ENCODE assay signal across 9 cellular contexts in genomic region chr15:86915811-86916331, GRCh38.
DNase-seq lines count a peak whose midpoint lies in the region; ATAC-seq, FAIRE-seq and TF ChIP-seq lines count a peak whose summit lies in the region.
"Had no signal": no experiment of that assay in that cellular context is flagged by ENCODE, and none has a peak within 500 bp of the region (broad histone marks: within the 10 kb centered on the region; RNA-seq: fewer than 3 reads in every experiment).

No MANE protein-coding gene starts in this region.

- H3K27me3 ChIP-seq in BJ (ENCODE audit: control insufficient read depth, insufficient read depth, low read length) (no peaks in the 10 kb centered on the region), ascending aorta (no peaks in the 10 kb centered on the region)

- CTCF ChIA-PET in BJ (lab: Yijun Ruan, JAX) = interaction anchor here (0.7 to 1.5 kb wide), 2 partner anchors 1329 to 1332 kb away, joined by 4 to 6 read pairs; no protein-coding TSS in a partner anchor

- H3K36me3 ChIP-seq in BJ (ENCODE audit: control insufficient read depth, insufficient read depth, low read length) (no peaks in the 10 kb centered on the region), ascending aorta (no peaks in the 10 kb centered on the region)

- no peak overlapping the region for H3K27ac ChIP-seq in ascending aorta

- ATAC-seq in activated T-cell treated with anti-CD3 and anti-CD28 coated beads, Interleukin-2, amount 50 U/mL, for 4 hours = no peak
- no peak for ATAC-seq in HG02623 (IDR thresholded peaks at IDR 0.05; ENCODE audit: unreplicated experiment)

- no peaks in the 10 kb centered on the region for H3K4me1 ChIP-seq in ascending aorta

- H3K4me1 Mint-ChIP-seq in activated T-cell treated with anti-CD3 and anti-CD28 coated beads, Interleukin-2, amount 50 U/mL, for 4 hours (ENCODE audit: low read depth) = no peaks in the 10 kb centered on the region

- H3K27me3 Mint-ChIP-seq in activated T-cell treated with anti-CD3 and anti-CD28 coated beads, Interleukin-2, amount 50 U/mL, for 4 hours (ENCODE audit: low read depth) = peaks cover 4% of the 10 kb centered on the region

- H3K9me3 ChIP-seq in ascending aorta = no peaks in the 10 kb centered on the region

- no peak for DNase-seq in BJ (ENCODE audit: low read depth)
- peak; percentile 14 for DNase-seq in HTR-8/SVneo (ENCODE audit: insufficient read length, low spot score)
- peak; percentile 26 for DNase-seq in SHP77 treated with DMSO at 0.1 percent for 48 hours (lab: John Stamatoyannopoulos, UW)
- DNase-seq in fibroblast of villous mesenchyme (ENCODE audit: low read depth) = peak; percentile 52
- DNase-seq in posterior cingulate gyrus = peak in 8 of 10 donors; percentile 13 to 86 (median 40)
- DNase-seq in activated T-cell treated with anti-CD3 and anti-CD28 coated beads, Interleukin-2, amount 50 U/mL, for 4 hours = no peak
- DNase-seq in ascending aorta (ENCODE audit: low spot score in 2 of 2) = no peak

- H3K36me3 Mint-ChIP-seq in activated T-cell treated with anti-CD3 and anti-CD28 coated beads, Interleukin-2, amount 50 U/mL, for 4 hours (ENCODE audit: insufficient read depth) = no peaks in the 10 kb centered on the region

- intact Hi-C loops in posterior cingulate gyrus (cut with DNase I) (loop anchor here (2.0 to 5.0 kb wide), 2 partner anchors 689 to 1331 kb away; no protein-coding TSS in a partner anchor), ascending aorta (cut with DNase I) (loop anchor here (5.0 kb wide), 1 partner anchor 1541 kb away; no protein-coding TSS in a partner anchor)

- H3K4me3 ChIP-seq in BJ (ENCODE audit: low read depth, low read length) = no peak overlapping the region
- no peak overlapping the region for H3K4me3 ChIP-seq in fibroblast of villous mesenchyme (ENCODE audit: low read depth, low read length)
- no peak overlapping the region for H3K4me3 ChIP-seq in ascending aorta

- no peak for FAIRE-seq in HTR-8/SVneo (lab: Jason Lieb, UNC)
- FAIRE-seq: endothelial cell of umbilical vein had no signal

- no peak overlapping the region for H3K4me3 Mint-ChIP-seq in activated T-cell treated with anti-CD3 and anti-CD28 coated beads, Interleukin-2, amount 50 U/mL, for 4 hours

- H3K9me3 Mint-ChIP-seq in activated T-cell treated with anti-CD3 and anti-CD28 coated beads, Interleukin-2, amount 50 U/mL, for 4 hours = no peaks in the 10 kb centered on the region

- POLR2A ChIA-PET in BJ (lab: Charles Lee) = no interaction called here

- peak; percentile 46 for TF ChIP-seq CTCF in BJ (IDR thresholded peaks at IDR 0.05; ENCODE audit: insufficient read depth, low read depth, low read length)
- TF ChIP-seq CTCF in fibroblast of villous mesenchyme (IDR thresholded peaks at IDR 0.05; ENCODE audit: insufficient read depth, low read depth, low read length) = peak; percentile 52
- peak in 1 of 3 experiments; percentile 32 for TF ChIP-seq CTCF in ascending aorta (IDR thresholded peaks at IDR 0.05)

Comparison
In these comparisons a context has a peak if more than half of its experiments do, and no peak if none do; other contexts are left out.
1. DNase-seq: peak in HTR-8/SVneo (single experiment), SHP77 treated with DMSO at 0.1 percent for 48 hours (single experiment), fibroblast of villous mesenchyme (single experiment) and posterior cingulate gyrus (8 of 10); none in BJ (single experiment), activated T-cell treated with anti-CD3 and anti-CD28 coated beads, Interleukin-2, amount 50 U/mL, for 4 hours (single experiment) and ascending aorta (0 of 2).